ENCODE assay signal across 10 cellular contexts in genomic region chr17:9020096-9020823, GRCh38. TPM values are rescaled to one million over a fixed set of nuclear protein-coding genes. Genes with fewer than 3 reads are reported as not detected.
A peak's percentile ranks its signal among the peaks of the same experiment; 100 is the strongest.
DNase-seq lines count a peak whose midpoint lies in the region; ATAC-seq and TF ChIP-seq lines count a peak whose summit lies in the region.
"Had no signal": no experiment of that assay in that cellular context is flagged by ENCODE, and none has a peak within 500 bp of the region (broad histone marks: within the 10 kb centered on the region; RNA-seq: fewer than 3 reads in every experiment).

No MANE protein-coding gene starts in this region.

- no peaks in the 10 kb centered on the region for H3K27me3 ChIP-seq in right lobe of liver
- peaks cover 79% of the 10 kb centered on the region for H3K27me3 ChIP-seq in thymus (ENCODE audit: control insufficient read depth, insufficient read depth)

- H3K9me3 Mint-ChIP-seq in activated T-cell treated with anti-CD3 and anti-CD28 coated beads, Interleukin-2, amount 50 U/mL, for 4 hours = no peaks in the 10 kb centered on the region
- H3K9me3 Mint-ChIP-seq in activated CD8-positive, alpha-beta T cell treated with anti-CD3 and anti-CD28 coated beads for 36 hours = no peaks in the 10 kb centered on the region

- POLR2A ChIA-PET in activated CD8-positive, alpha-beta T cell treated with anti-CD3 and anti-CD28 coated beads for 36 hours (lab: Charles Lee) = interaction anchor here (0.6 kb wide), 1 partner anchor 9 kb away, joined by 3 read pairs; no protein-coding TSS in a partner anchor

- H3K9me3 ChIP-seq in right lobe of liver (no peaks in the 10 kb centered on the region), thymus (ENCODE audit: control insufficient read depth) (no peaks in the 10 kb centered on the region)
- H3K9me3 ChIP-seq: BE2C had no signal

- 37% methylated on average over 4 of the region's 20 CpGs for WGBS in right lobe of liver (ENCODE audit: insufficient coverage, low coverage, low lambda C conversion rate, missing lambda C conversion rate)
- 52% methylated on average over 20 of the region's 20 CpGs for WGBS in thymus

- no peak for TF ChIP-seq CTCF in activated CD8-positive, alpha-beta T cell treated with anti-CD3 and anti-CD28 coated beads for 36 hours (IDR thresholded peaks at IDR 0.05)
- TF ChIP-seq CTCF in right lobe of liver (IDR thresholded peaks at IDR 0.05) = no peak

- CTCF ChIA-PET in activated CD8-positive, alpha-beta T cell treated with anti-CD3 and anti-CD28 coated beads for 36 hours (lab: Charles Lee) = interaction anchor here (1.0 to 2.3 kb wide), 4 partner anchors 17 to 234 kb away, joined by 3 to 9 read pairs (median 4); no protein-coding TSS in a partner anchor

- no peak for TF ChIP-seq POLR2A in right lobe of liver (IDR thresholded peaks at IDR 0.05)

- peak overlapping the region; percentile 68 for H3K4me3 Mint-ChIP-seq in activated T-cell treated with anti-CD3 and anti-CD28 coated beads, Interleukin-2, amount 50 U/mL, for 4 hours
- H3K4me3 Mint-ChIP-seq in activated CD8-positive, alpha-beta T cell treated with anti-CD3 and anti-CD28 coated beads for 36 hours = peak overlapping the region; percentile 69

- H3K36me3 Mint-ChIP-seq in activated T-cell treated with anti-CD3 and anti-CD28 coated beads, Interleukin-2, amount 50 U/mL, for 4 hours (ENCODE audit: insufficient read depth) = peaks cover 2% of the 10 kb centered on the region
- H3K36me3 Mint-ChIP-seq in activated CD8-positive, alpha-beta T cell treated with anti-CD3 and anti-CD28 coated beads for 36 hours (ENCODE audit: low read depth) = no peaks in the 10 kb centered on the region

- H3K4me1 Mint-ChIP-seq in activated T-cell treated with anti-CD3 and anti-CD28 coated beads, Interleukin-2, amount 50 U/mL, for 4 hours (ENCODE audit: low read depth) = peaks cover 8% of the 10 kb centered on the region
- peaks cover 7% of the 10 kb centered on the region for H3K4me1 Mint-ChIP-seq in activated CD8-positive, alpha-beta T cell treated with anti-CD3 and anti-CD28 coated beads for 36 hours (ENCODE audit: low read depth)

- H3K27ac Mint-ChIP-seq in activated CD8-positive, alpha-beta T cell treated with anti-CD3 and anti-CD28 coated beads for 36 hours = no peak overlapping the region

- ATAC-seq in activated T-cell treated with anti-CD3 and anti-CD28 coated beads, Interleukin-2, amount 50 U/mL, for 4 hours = no peak
- ATAC-seq in activated CD8-positive, alpha-beta T cell treated with anti-CD3 and anti-CD28 coated beads for 36 hours = no peak
- ATAC-seq in right lobe of liver = no peak
- no peak for ATAC-seq in GM18511 (IDR thresholded peaks at IDR 0.05; ENCODE audit: unreplicated experiment)
- ATAC-seq in HG02870 (IDR thresholded peaks at IDR 0.05; ENCODE audit: unreplicated experiment) = no peak
- no peak for ATAC-seq in GM18502 (IDR thresholded peaks at IDR 0.05; ENCODE audit: poor library complexity, unreplicated experiment)

- peaks cover 43% of the 10 kb centered on the region for H3K27me3 Mint-ChIP-seq in activated T-cell treated with anti-CD3 and anti-CD28 coated beads, Interleukin-2, amount 50 U/mL, for 4 hours (ENCODE audit: low read depth)
- H3K27me3 Mint-ChIP-seq in activated CD8-positive, alpha-beta T cell treated with anti-CD3 and anti-CD28 coated beads for 36 hours = peaks cover 48% of the 10 kb centered on the region

- no peak for DNase-seq in activated T-cell treated with anti-CD3 and anti-CD28 coated beads, Interleukin-2, amount 50 U/mL, for 4 hours
- DNase-seq in activated T-cell treated with anti-CD3 and anti-CD28 coated beads, Interleukin-2, amount 50 U/mL, for 48 hours = no peak
- no peak for DNase-seq in activated CD8-positive, alpha-beta T cell treated with anti-CD3 and anti-CD28 coated beads for 36 hours
- DNase-seq in right lobe of liver = no peak
- DNase-seq: BE2C, NCI-H2029 treated with DMSO at 0.1 percent for 48 hours had no signal

- H3K4me3 ChIP-seq in right lobe of liver (peak overlapping the region; percentile 66 to 73 (median 67)), thymus (ENCODE audit: low read length) (peak overlapping the region; percentile 79)

- peaks cover 0 to 15% (median 0%) of the 10 kb centered on the region in 4 donors for H3K4me1 ChIP-seq in right lobe of liver
- peaks cover 19% of the 10 kb centered on the region for H3K4me1 ChIP-seq in thymus (ENCODE audit: control insufficient read depth, insufficient read depth, low read length)
- H3K4me1 ChIP-seq: BE2C had no signal

- intact Hi-C loops in activated CD8-positive, alpha-beta T cell treated with anti-CD3 and anti-CD28 coated beads for 36 hours (cut with micrococcal nuclease) = loop anchor here (10.0 kb wide), 1 partner anchor 625 kb away; the partner anchor contains the start of gene USP43
- intact Hi-C loops in right lobe of liver (cut with DNase I) = no loop called here

- H3K36me3 ChIP-seq in right lobe of liver (no peaks in the 10 kb centered on the region), thymus (ENCODE audit: control insufficient read depth, insufficient read depth) (no peaks in the 10 kb centered on the region)
- H3K36me3 ChIP-seq: BE2C had no signal

- H3K27ac ChIP-seq in right lobe of liver (no peak overlapping the region), thymus (ENCODE audit: low read depth) (no peak overlapping the region)

RNA-seq across cellular contexts. Expression of gene NTN1, which starts 1.1 kb away (rescaled TPM):
- total RNA-seq in activated T-cell treated with anti-CD3 and anti-CD28 coated beads, Interleukin-2, amount 50 U/mL, for 4 hours = under 1 TPM; 0.53 to 0.71 (median 0.55) TPM
- total RNA-seq in activated CD8-positive, alpha-beta T cell treated with anti-CD3 and anti-CD28 coated beads for 36 hours = 1 to 10 TPM; 1.2 to 1.3 TPM
- 10 to 100 TPM in 2 of 6 experiments, 1 to 10 TPM in 4; 3.5 to 12.5 (median 8.5) TPM for total RNA-seq in right lobe of liver
- polyA plus RNA-seq in thymus = 2.4 TPM

RNA-seq across cellular contexts. Expression of gene PIK3R5, which starts 54.8 kb away (rescaled TPM):
- total RNA-seq in activated T-cell treated with anti-CD3 and anti-CD28 coated beads, Interleukin-2, amount 50 U/mL, for 4 hours = 10 to 100 TPM in 2 of 3 donors, 1 to 10 TPM in 1; 8.4 to 17.8 (median 13.6) TPM
- total RNA-seq in activated CD8-positive, alpha-beta T cell treated with anti-CD3 and anti-CD28 coated beads for 36 hours = 10 to 100 TPM; 46.7 to 50.4 TPM
- total RNA-seq in right lobe of liver = 1 to 10 TPM; 3.7 to 6.5 (median 5.0) TPM
- 20.4 TPM for polyA plus RNA-seq in thymus
